In the genomic region with DNA sequence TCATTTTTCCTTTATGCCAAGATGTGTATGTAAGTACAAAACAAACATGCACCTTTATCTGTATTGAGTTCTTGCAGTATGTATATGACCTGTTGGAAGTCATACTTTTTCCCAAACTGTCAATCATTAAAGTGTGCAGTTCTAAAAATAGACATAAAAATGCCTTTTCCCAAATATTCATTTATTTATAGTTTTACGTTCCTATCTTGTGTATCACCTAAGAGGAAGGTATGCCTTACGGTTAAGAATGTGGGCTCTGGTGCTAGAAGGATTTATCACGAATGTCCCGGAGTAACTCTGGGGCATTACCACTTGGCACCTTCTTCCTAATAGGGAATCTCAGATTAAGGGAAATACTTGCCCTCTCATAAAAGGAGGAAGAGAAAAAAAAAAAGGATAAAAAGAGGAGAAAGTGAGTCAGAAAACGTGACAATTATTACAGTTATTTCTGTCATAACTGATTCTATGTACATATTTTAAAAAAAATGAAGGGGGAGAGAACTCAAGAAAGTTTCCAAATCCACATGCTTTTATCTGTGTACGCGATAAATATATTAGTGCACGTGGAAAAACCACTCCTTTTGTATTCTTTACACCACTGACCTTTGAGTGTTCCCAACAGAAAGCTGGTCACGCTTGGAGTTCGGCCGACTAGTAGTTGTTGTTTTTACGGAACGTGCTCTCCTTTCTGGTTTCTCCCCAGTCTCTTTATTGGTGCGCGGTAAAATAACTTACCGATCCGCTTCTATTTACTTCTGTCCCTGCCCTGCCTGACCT, we compare ENCODE assay signal across 9 cellular contexts. TPM values are rescaled to one million over a fixed set of nuclear protein-coding genes. Genes with fewer than 3 reads are reported as not detected.
DNase-seq lines count a peak whose midpoint lies in the region; ATAC-seq and TF ChIP-seq lines count a peak whose summit lies in the region.
"Had no signal": no experiment of that assay in that cellular context is flagged by ENCODE, and none has a peak within 500 bp of the region (broad histone marks: within the 10 kb centered on the region; RNA-seq: fewer than 3 reads in every experiment).

No MANE protein-coding gene starts in this region.

- H3K27me3 Mint-ChIP-seq in immature natural killer cell (ENCODE audit: low read depth in 3 of 3) = peaks cover 0 to 7% (median 5%) of the 10 kb centered on the region in 3 donors
- H3K27me3 Mint-ChIP-seq: activated naive CD8-positive, alpha-beta T cell had no signal

- WGBS in spleen, 5 donors = 2 to 6% (median 3%) methylated on average over 17 of the region's 17 CpGs

- no peak overlapping the region for H3K4me3 Mint-ChIP-seq in immature natural killer cell
- H3K4me3 Mint-ChIP-seq: activated naive CD8-positive, alpha-beta T cell had no signal

- intact Hi-C loops in PC-3 (cut with micrococcal nuclease) (loop anchor here (1.0 kb wide), 1 partner anchor 61 kb away; a partner anchor contains a TSS), spleen (cut with DNase I; ENCODE audit: low total_unique reads) (no loop called here)

- TF ChIP-seq CTCF in PC-3 (conservative IDR thresholded peaks at IDR 0.05; ENCODE audit: low read depth, low read length) = no peak
- no peak for TF ChIP-seq CTCF in spleen (IDR thresholded peaks at IDR 0.05 in 8 of 11, conservative IDR thresholded peaks at IDR 0.05 in 3 of 11)

- peak overlapping the region; percentile 90 for H2AFZ ChIP-seq in PC-3 (ENCODE audit: low read length)

- H4K20me1 ChIP-seq in PC-3 (ENCODE audit: low read length) = peaks cover 23% of the 10 kb centered on the region

- peaks cover 8% of the 10 kb centered on the region for H3F3A ChIP-seq in PC-3 (ENCODE audit: low read length, unreplicated experiment)

- H3K4me1 ChIP-seq in PC-3 (ENCODE audit: insufficient read depth, low read length) (peaks cover 15% of the 10 kb centered on the region), spleen (peaks cover 27 to 61% (median 47%) of the 10 kb centered on the region in 6 donors)

- no peak overlapping the region for H3K27ac Mint-ChIP-seq in immature natural killer cell
- H3K27ac Mint-ChIP-seq: activated naive CD8-positive, alpha-beta T cell had no signal

- peaks cover 18 to 25% of the 10 kb centered on the region in 2 donors for H3K4me1 Mint-ChIP-seq in immature natural killer cell

- no peaks in the 10 kb centered on the region for H3K27me3 ChIP-seq in PC-3 (ENCODE audit: low read length)
- H3K27me3 ChIP-seq in spleen (replicated peaks in 1 of 7) = no peaks in the 10 kb centered on the region

- POLR2A ChIA-PET in PC-3 (lab: Charles Lee; ENCODE audit: unreplicated experiment) = no interaction called here

- H3K27ac ChIP-seq in PC-3 (ENCODE audit: low read length) (peak overlapping the region; percentile 87), spleen (peak overlapping the region; percentile 92 to 96 (median 94))

- CTCF ChIA-PET in PC-3 (lab: Charles Lee) = interaction anchor here (0.6 kb wide), 1 partner anchor 29 kb away, joined by 4 read pairs; no protein-coding TSS in a partner anchor

- H3K9me2 ChIP-seq in PC-3 (replicated peaks; ENCODE audit: low read length) = no peaks in the 10 kb centered on the region

- BruUV-seq in PC-3 (replicated peaks; lab: Mats Ljungman, UMichigan) = TSS peak; percentile 64

- no peaks in the 10 kb centered on the region for H3K9me3 Mint-ChIP-seq in immature natural killer cell

- DNase-seq in NCI-H1092 treated with DMSO at 0.1 percent for 48 hours (lab: John Stamatoyannopoulos, UW) = peak; percentile 45
- DNase-seq in NCI-H1092 (lab: John Stamatoyannopoulos, UW) = no peak
- DNase-seq in PC-3 = peak; percentile 45
- peak; percentile 25 for DNase-seq in glomerular endothelial cell (ENCODE audit: extremely low read depth, low read depth, low spot score)
- DNase-seq in spleen = no peak
- DNase-seq in immature natural killer cell = no peak
- DNase-seq in DMS153 (lab: John Stamatoyannopoulos, UW) = no peak
- no peak for DNase-seq in epidermal melanocyte (ENCODE audit: insufficient read length, low spot score)

- TF ChIP-seq POLR2A in spleen (IDR thresholded peaks at IDR 0.05) = no peak

- peaks cover 0 to 5% (median under 1%) of the 10 kb centered on the region in 3 donors for H3K36me3 Mint-ChIP-seq in immature natural killer cell
- H3K36me3 Mint-ChIP-seq: activated naive CD8-positive, alpha-beta T cell had no signal

- H3K4me3 ChIP-seq in PC-3 (ENCODE audit: low read length) = peak overlapping the region; percentile 93
- peak overlapping the region; percentile 67 to 95 (median 84) for H3K4me3 ChIP-seq in spleen

- peaks cover 17% of the 10 kb centered on the region for H3K36me3 ChIP-seq in PC-3 (ENCODE audit: low read depth, low read length)
- H3K36me3 ChIP-seq in spleen = peaks cover 0 to 23% (median 10%) of the 10 kb centered on the region in 6 donors

- no peaks in the 10 kb centered on the region for H3K9me3 ChIP-seq in PC-3 (ENCODE audit: low read length)
- H3K9me3 ChIP-seq in spleen = no peaks in the 10 kb centered on the region

- peaks cover 71% of the 10 kb centered on the region for H3K79me2 ChIP-seq in PC-3 (ENCODE audit: low read length)

- no peak for ATAC-seq in PC-3

- H3K4me2 ChIP-seq in PC-3 (ENCODE audit: low read length) = peak overlapping the region; percentile 90

- peak overlapping the region; percentile 97 for H3K9ac ChIP-seq in PC-3 (ENCODE audit: low read length)

RNA-seq across cellular contexts. Expression of a gene that starts 0.7 kb away (rescaled TPM):
- 10.9 and 15.3 TPM in 2 replicates for total RNA-seq in PC-3 (2014; rRNA removed)
- 5.6 and 7.2 TPM in 2 replicates for total RNA-seq in glomerular endothelial cell
- total RNA-seq in spleen = 10 to 100 TPM; 10.4 to 18.4 (median 14.2) TPM
- polyA plus RNA-seq in spleen = 10 to 100 TPM; 15.6 to 21.8 (median 18.0) TPM
- polyA plus RNA-seq in immature natural killer cell = 10 to 100 TPM; 13.7 to 23.6 (median 16.3) TPM

RNA-seq across cellular contexts. Expression of a gene that starts 1.1 kb away (rescaled TPM):
- total RNA-seq in PC-3 (2014; rRNA removed) = 26.4 and 28.0 TPM in 2 replicates
- 17.9 and 23.2 TPM in 2 replicates for total RNA-seq in glomerular endothelial cell
- total RNA-seq in spleen = 10 to 100 TPM; 20.3 to 35.2 (median 27.4) TPM
- polyA plus RNA-seq in spleen = 10 to 100 TPM; 20.8 to 23.6 (median 21.7) TPM
- 10 to 100 TPM in 2 of 3 donors, 1 to 10 TPM in 1; 7.7 to 22.6 (median 13.4) TPM for polyA plus RNA-seq in immature natural killer cell

Comparison
In these comparisons a context has a peak if more than half of its experiments do, and no peak if none do; other contexts are left out.
1. DNase-seq: peak in NCI-H1092 treated with DMSO at 0.1 percent for 48 hours (single experiment), PC-3 (single experiment) and glomerular endothelial cell (single experiment); none in NCI-H1092 (single experiment), spleen (single experiment), immature natural killer cell (0 of 3), DMS153 (single experiment) and epidermal melanocyte (single experiment).